16 cellular contexts compared by ENCODE assay signal in the genomic region with DNA sequence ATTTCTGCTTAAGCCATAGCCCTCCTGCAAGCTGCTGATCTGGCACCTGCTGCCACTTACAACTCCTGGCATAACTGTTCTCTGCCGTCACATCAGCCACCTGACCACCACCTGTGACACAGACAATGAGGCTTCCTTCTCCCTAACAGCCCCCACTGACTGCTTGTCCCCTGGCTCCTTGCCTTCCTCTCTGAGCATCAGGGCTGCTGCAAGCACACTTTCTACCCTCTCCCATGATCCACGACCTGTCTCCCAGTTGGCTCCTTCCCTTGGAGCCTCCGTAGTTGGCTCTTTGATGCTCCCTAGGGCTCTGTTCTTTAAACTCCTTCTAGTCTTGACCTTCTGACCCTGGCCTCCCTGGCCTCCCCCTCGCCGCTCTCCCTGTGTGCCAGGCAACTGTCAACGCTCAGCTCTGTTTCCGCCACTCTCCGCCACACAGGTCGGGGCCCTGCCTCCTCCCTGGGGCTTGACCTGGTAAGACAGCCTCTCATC.
DNase-seq lines count a peak whose midpoint lies in the region; ATAC-seq and TF ChIP-seq lines count a peak whose summit lies in the region.
"Had no signal": no experiment of that assay in that cellular context is flagged by ENCODE, and none has a peak within 500 bp of the region (broad histone marks: within the 10 kb centered on the region; RNA-seq: fewer than 3 reads in every experiment).

No MANE protein-coding gene starts in this region.

- peaks cover 11% of the 10 kb centered on the region for H3K4me1 ChIP-seq in rectal smooth muscle tissue (ENCODE audit: control insufficient read depth, insufficient read depth, low read length)
- peaks cover 3% of the 10 kb centered on the region for H3K4me1 ChIP-seq in endodermal cell (ENCODE audit: control insufficient read depth, insufficient read depth, low read length)
- H3K4me1 ChIP-seq: tibial artery had no signal

- DNase-seq in NCI-H1105 treated with DMSO at 0.1 percent for 48 hours (lab: John Stamatoyannopoulos, UW): peak; percentile 94
- peak; percentile 48 for DNase-seq in NCI-H2171 (lab: John Stamatoyannopoulos, UW)
- DNase-seq in glutamatergic neuron: no peak
- DNase-seq in MG63: no peak
- no peak for DNase-seq in H4 (ENCODE audit: low spot score)
- no peak for DNase-seq in endodermal cell
- DNase-seq: activated B cell treated with CpG ODN at 0.5 μM for 24 hours; CD4-positive, CD25-positive, alpha-beta regulatory T cell; effector memory CD4-positive, alpha-beta T cell; Kasumi-1; kidney; naive B cell; tibial artery had no signal

- H3K36me3 Mint-ChIP-seq in glutamatergic neuron (ENCODE audit: unreplicated experiment) (peaks cover 16% of the 10 kb centered on the region), endodermal cell (ENCODE audit: low read depth) (no peaks in the 10 kb centered on the region)
- H3K36me3 Mint-ChIP-seq: CD4-positive, CD25-positive, alpha-beta regulatory T cell; naive B cell had no signal

- no peak for TF ChIP-seq CTCF in glutamatergic neuron (IDR thresholded peaks at IDR 0.05; ENCODE audit: partially characterized antibody, unreplicated experiment)
- TF ChIP-seq CTCF in endodermal cell (conservative IDR thresholded peaks at IDR 0.05): no peak

- H3K9me3 Mint-ChIP-seq in glutamatergic neuron (ENCODE audit: unreplicated experiment) (peaks cover 7% of the 10 kb centered on the region), endodermal cell (no peaks in the 10 kb centered on the region)
- H3K9me3 Mint-ChIP-seq: activated B cell treated with CpG ODN at 0.5 μM for 24 hours; CD4-positive, CD25-positive, alpha-beta regulatory T cell; naive B cell had no signal

- H3K9ac ChIP-seq in rectal smooth muscle tissue (ENCODE audit: low read length): no peak overlapping the region
- no peak overlapping the region for H3K9ac ChIP-seq in endodermal cell (ENCODE audit: extremely low read depth, low read length, poor library complexity, severe bottlenecking)

- 60 to 78% methylated on average over 5 to 9 of the region's 9 CpGs for WGBS in endodermal cell (ENCODE audit: insufficient coverage in 1 of 2, insufficient read length in 1 of 2), 2 experiments

- peak overlapping the region; percentile 56 for H3K4me3 Mint-ChIP-seq in glutamatergic neuron (ENCODE audit: unreplicated experiment)
- H3K4me3 Mint-ChIP-seq in endodermal cell: no peak overlapping the region
- H3K4me3 Mint-ChIP-seq: activated B cell treated with CpG ODN at 0.5 μM for 24 hours; CD4-positive, CD25-positive, alpha-beta regulatory T cell; naive B cell had no signal

- peak overlapping the region; percentile 57 for H3K27ac ChIP-seq in rectal smooth muscle tissue (ENCODE audit: low read depth, low read length)
- H3K27ac ChIP-seq in endodermal cell (ENCODE audit: low read depth, low read length): no peak overlapping the region
- H3K27ac ChIP-seq: skin epidermis, tibial artery had no signal

- H3K4me3 ChIP-seq in rectal smooth muscle tissue (ENCODE audit: low read length) (no peak overlapping the region), MG63 (no peak overlapping the region), endodermal cell (ENCODE audit: low read length) (no peak overlapping the region)
- H3K4me3 ChIP-seq: skin epidermis, tibial artery had no signal

- no peak for ATAC-seq in HG02973 (IDR thresholded peaks at IDR 0.05; ENCODE audit: unreplicated experiment)

- H3K27me3 ChIP-seq in rectal smooth muscle tissue (ENCODE audit: control insufficient read depth, insufficient read depth, low read length) (no peaks in the 10 kb centered on the region), MG63 (no peaks in the 10 kb centered on the region), endodermal cell (ENCODE audit: control insufficient read depth, insufficient read depth, low read length, poor library complexity, severe bottlenecking) (no peaks in the 10 kb centered on the region)
- H3K27me3 ChIP-seq: tibial artery had no signal

- H3K27me3 Mint-ChIP-seq in glutamatergic neuron (ENCODE audit: unreplicated experiment) (peaks cover 7% of the 10 kb centered on the region), endodermal cell (ENCODE audit: insufficient read depth) (no peaks in the 10 kb centered on the region)
- H3K27me3 Mint-ChIP-seq: activated B cell treated with CpG ODN at 0.5 μM for 24 hours; CD4-positive, CD25-positive, alpha-beta regulatory T cell; naive B cell had no signal

- H3K27ac Mint-ChIP-seq in glutamatergic neuron (ENCODE audit: unreplicated experiment) (peak overlapping the region; percentile 14), endodermal cell (no peak overlapping the region)
- H3K27ac Mint-ChIP-seq: activated B cell treated with CpG ODN at 0.5 μM for 24 hours had no signal

- H3K36me3 ChIP-seq in rectal smooth muscle tissue (ENCODE audit: control insufficient read depth, insufficient read depth, low read length): peaks cover 2% of the 10 kb centered on the region
- H3K36me3 ChIP-seq in MG63: no peaks in the 10 kb centered on the region
- peaks cover 5% of the 10 kb centered on the region for H3K36me3 ChIP-seq in endodermal cell (ENCODE audit: control insufficient read depth, insufficient read depth, low read length)

- H3K9me3 ChIP-seq in MG63 (no peaks in the 10 kb centered on the region), endodermal cell (ENCODE audit: control insufficient read depth, low read length) (no peaks in the 10 kb centered on the region)
- H3K9me3 ChIP-seq: tibial artery had no signal

- H3K4me1 Mint-ChIP-seq in glutamatergic neuron (ENCODE audit: low read depth, unreplicated experiment) (peaks cover 28% of the 10 kb centered on the region), endodermal cell (peaks cover 17% of the 10 kb centered on the region)
- H3K4me1 Mint-ChIP-seq: activated B cell treated with CpG ODN at 0.5 μM for 24 hours; CD4-positive, CD25-positive, alpha-beta regulatory T cell; naive B cell had no signal

Comparison
In these comparisons a context has a peak if more than half of its experiments do, and no peak if none do; other contexts are left out.
1. DNase-seq: peak in NCI-H1105 treated with DMSO at 0.1 percent for 48 hours (single experiment) and NCI-H2171 (single experiment); none in glutamatergic neuron (single experiment), MG63 (single experiment), H4 (single experiment) and endodermal cell (single experiment).